ENCODE assay signal across 16 cellular contexts in genomic region chr1:99268021-99268420, GRCh38. TPM values are rescaled to one million over a fixed set of nuclear protein-coding genes. Genes with fewer than 3 reads are reported as not detected.
"Had no signal": no experiment of that assay in that cellular context is flagged by ENCODE, and none has a peak within 500 bp of the region (broad histone marks: within the 10 kb centered on the region; RNA-seq: fewer than 3 reads in every experiment).

No MANE protein-coding gene starts in this region.

- H3K27ac ChIP-seq: cardiac muscle cell, colonic mucosa, esophagus squamous epithelium, lower lobe of right lung, ovary, sigmoid colon had no signal

- H3K27me3 ChIP-seq: ovary, sigmoid colon had no signal

- H3K4me3 Mint-ChIP-seq: mesothelial cell of epicardium, neural crest cell, T-cell had no signal

- DNase-seq: activated CD4-positive, CD25-positive, alpha-beta regulatory T cell treated with anti-CD3 and anti-CD28 coated beads, Interleukin-2, amount 50 U/mL, for 72 hours; activated naive CD4-positive, alpha-beta T cell treated with anti-CD3 and anti-CD28 coated beads, Interleukin-2, amount 50 U/mL, for 16 hours; colonic mucosa; esophagus squamous epithelium; left colon; lower lobe of right lung; ovary; sigmoid colon; stimulated activated CD4-positive, alpha-beta T cell treated with anti-CD3 and anti-CD28 coated beads, Interleukin-12 subunit alpha, Interleukin-12 subunit beta, amount 100 ng/mL, for 4 hours; stimulated activated CD4-positive, alpha-beta T cell treated with anti-CD3 and anti-CD28 coated beads, Interleukin-2, amount 100 ng/mL, for 24 hours; T-cell; T-helper 9 cell had no signal

- ATAC-seq: left colon, lower lobe of right lung, T-cell had no signal

- H3K27ac Mint-ChIP-seq: mesothelial cell of epicardium, T-cell had no signal

- H3K36me3 Mint-ChIP-seq: mesothelial cell of epicardium, T-cell had no signal

- H3K4me3 ChIP-seq: cardiac muscle cell, colonic mucosa, esophagus squamous epithelium, lower lobe of right lung, ovary, sigmoid colon had no signal

- H3K9me3 Mint-ChIP-seq: mesothelial cell of epicardium, neural crest cell had no signal

RNA-seq across cellular contexts. Expression of gene PLPPR4, which starts 3.7 kb away (rescaled TPM):
- total RNA-seq: activated CD8-positive, alpha-beta memory T cell treated with anti-CD3 and anti-CD28 coated beads for 36 hours; T-cell had no signal
